28 cellular contexts compared by ENCODE assay signal in the genomic region with DNA sequence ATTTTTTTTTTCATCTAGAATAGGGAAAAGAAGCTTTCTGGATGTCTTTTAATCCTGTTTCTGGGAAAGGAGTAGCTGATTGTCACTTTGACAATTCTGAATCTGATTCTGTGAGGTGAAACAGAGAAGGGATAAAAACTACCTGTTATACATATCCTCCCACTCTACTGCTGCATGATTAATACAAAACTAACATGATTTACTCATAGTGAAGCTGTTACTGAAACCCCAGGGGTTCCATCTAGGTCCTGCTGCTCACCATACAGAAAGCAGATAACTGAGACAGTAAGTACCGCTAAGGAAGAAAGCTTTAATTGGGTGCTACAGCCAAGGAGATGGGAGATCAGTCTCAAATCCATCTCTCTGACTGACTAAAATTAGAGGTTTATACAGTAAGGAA.
"Had no signal": no experiment of that assay in that cellular context is flagged by ENCODE, and none has a peak within 500 bp of the region (broad histone marks: within the 10 kb centered on the region; RNA-seq: fewer than 3 reads in every experiment).

No MANE protein-coding gene starts in this region.

- H3K4me2 ChIP-seq: hepatocyte had no signal

- H3K36me3 Mint-ChIP-seq: naive B cell; natural killer cell treated with Interleukin-12 subunit alpha and Interleukin-12 subunit beta and Interleukin-15 and Interleukin-18, amount 100 ng/mL, for 72 hours; stimulated activated memory B cell treated with anti-CD40 and anti-IgM and Interleukin-4, amounts not matched to agents 10 μg/mL and 1 μg/mL and 100 μg/mL, for 72 hours had no signal

- H3K9me3 ChIP-seq: colonic mucosa, gastrocnemius medialis, heart left ventricle, left lung, mucosa of descending colon, neutrophil, ovary, thoracic aorta, tibial nerve, upper lobe of left lung had no signal

- H3K36me3 ChIP-seq: colonic mucosa, gastrocnemius medialis, heart left ventricle, neutrophil, ovary, thoracic aorta, tibial nerve, upper lobe of left lung had no signal

- H3K4me1 ChIP-seq: colonic mucosa, gastrocnemius medialis, heart left ventricle, left lung, tibial nerve, upper lobe of left lung had no signal

- H3K4me1 Mint-ChIP-seq: endodermal cell; naive B cell; neural crest cell; stimulated activated memory B cell treated with anti-CD40 and anti-IgM and Interleukin-4, amounts not matched to agents 10 μg/mL and 1 μg/mL and 100 μg/mL, for 72 hours had no signal

- ATAC-seq: esophagus mucosa; gastrocnemius medialis; heart left ventricle; left cardiac atrium; left lung; mucosa of descending colon; natural killer cell treated with Interleukin-12 subunit alpha and Interleukin-12 subunit beta and Interleukin-15 and Interleukin-18, amount 100 ng/mL, for 72 hours; sciatic nerve; stimulated activated memory B cell treated with anti-CD40 and anti-IgM and Interleukin-4, amounts not matched to agents 10 μg/mL and 1 μg/mL and 100 μg/mL, for 72 hours had no signal

- H3K79me2 ChIP-seq: hepatocyte had no signal

- H3K27me3 ChIP-seq: colonic mucosa, gastrocnemius medialis, heart left ventricle, hepatocyte, left lung, neutrophil, ovary, tibial nerve, upper lobe of left lung had no signal

- H2AFZ ChIP-seq: hepatocyte had no signal

- H3K9me3 Mint-ChIP-seq: naive B cell had no signal

- H3K27me3 Mint-ChIP-seq: dendritic cell treated with granulocyte-macrophage colony-stimulating factor and Interleukin-4, amounts not matched to agents 40 ng/mL and 50 ng/mL, for 4 days; natural killer cell treated with Interleukin-12 subunit alpha and Interleukin-12 subunit beta and Interleukin-15 and Interleukin-18, amount 100 ng/mL, for 72 hours had no signal

- DNase-seq: colonic mucosa; effector CD8-positive, alpha-beta T cell; endodermal cell; foreskin fibroblast; gastrocnemius medialis; heart left ventricle; left cardiac atrium; left lung; mesenchymal stem cell; mucosa of descending colon; naive B cell; ovary; stimulated activated CD4-positive, alpha-beta T cell treated with anti-CD3 and anti-CD28 coated beads, Interleukin-2, amount 100 ng/mL, for 24 hours; stimulated activated CD4-positive, alpha-beta T cell treated with anti-CD3 and anti-CD28 coated beads, Interleukin-4, amount 100 ng/mL, for 24 hours; upper lobe of left lung had no signal

- H3K27ac Mint-ChIP-seq: dendritic cell treated with granulocyte-macrophage colony-stimulating factor and Interleukin-4, amounts not matched to agents 40 ng/mL and 50 ng/mL, for 4 days; endodermal cell; mesothelial cell of epicardium; naive B cell; natural killer cell treated with Interleukin-12 subunit alpha and Interleukin-12 subunit beta and Interleukin-15 and Interleukin-18, amount 100 ng/mL, for 72 hours; stimulated activated memory B cell treated with anti-CD40 and anti-IgM and Interleukin-4, amounts not matched to agents 10 μg/mL and 1 μg/mL and 100 μg/mL, for 72 hours; stimulated activated naive CD8-positive, alpha-beta T cell treated with anti-CD3 and anti-CD28 coated beads, Interleukin-15, Interleukin-2, amounts not matched to agents 100 ng/mL and 50 ng/mL, for 24 hours had no signal

- H3K27ac ChIP-seq: colonic mucosa, epithelial cell of prostate, gastrocnemius medialis, heart left ventricle, hepatocyte, left lung, neutrophil, ovary, thoracic aorta, tibial nerve, upper lobe of left lung had no signal

- H3K4me3 ChIP-seq: colonic mucosa, gastrocnemius medialis, heart left ventricle, hepatocyte, left lung, mucosa of descending colon, ovary, thoracic aorta, tibial nerve, upper lobe of left lung had no signal

- H3K4me3 Mint-ChIP-seq: dendritic cell treated with granulocyte-macrophage colony-stimulating factor and Interleukin-4, amounts not matched to agents 40 ng/mL and 50 ng/mL, for 4 days; endodermal cell; mesothelial cell of epicardium; naive B cell; natural killer cell treated with Interleukin-12 subunit alpha and Interleukin-12 subunit beta and Interleukin-15 and Interleukin-18, amount 100 ng/mL, for 72 hours; neural crest cell; stimulated activated memory B cell treated with anti-CD40 and anti-IgM and Interleukin-4, amounts not matched to agents 10 μg/mL and 1 μg/mL and 100 μg/mL, for 72 hours; stimulated activated naive CD8-positive, alpha-beta T cell treated with anti-CD3 and anti-CD28 coated beads, Interleukin-15, Interleukin-2, amounts not matched to agents 100 ng/mL and 50 ng/mL, for 24 hours had no signal
